In genomic region chr14:67539116-67539515, GRCh38 we compare ENCODE assay signal across 20 cellular contexts. TPM values are rescaled to one million over a fixed set of nuclear protein-coding genes. Genes with fewer than 3 reads are reported as not detected.
DNase-seq lines count a peak whose midpoint lies in the region; FAIRE-seq and TF ChIP-seq lines count a peak whose summit lies in the region.
"Had no signal": no experiment of that assay in that cellular context is flagged by ENCODE, and none has a peak within 500 bp of the region (broad histone marks: within the 10 kb centered on the region; RNA-seq: fewer than 3 reads in every experiment).

No MANE protein-coding gene starts in this region.

- no peak for TF ChIP-seq POLR2A in tibial nerve (IDR thresholded peaks at IDR 0.05)

- H3K4me1 ChIP-seq in neuron (ENCODE audit: insufficient read depth, low read length) (peaks cover 13% of the 10 kb centered on the region), tibial nerve (peaks cover 0 to 13% (median 6%) of the 10 kb centered on the region in 4 donors), PC-9 (replicated peaks; ENCODE audit: insufficient read depth) (peaks cover 7% of the 10 kb centered on the region), small intestine (ENCODE audit: control insufficient read depth in 2 of 2, insufficient read depth in 1 of 2, low read depth in 1 of 2, low read length in 1 of 2) (peaks cover 2 to 3% of the 10 kb centered on the region in 2 donors)
- H3K4me1 ChIP-seq: heart left ventricle had no signal

- 42 to 43% methylated on average over 5 of the region's 5 CpGs for WGBS in tibial nerve, 2 donors
- 74 to 89% (median 88%) methylated on average over 5 of the region's 5 CpGs for WGBS in small intestine, 3 donors

- no TSS peak for BruUV-seq in PC-9 (replicated peaks; lab: Mats Ljungman, UMichigan)

- CTCF ChIA-PET in PC-9 (lab: Charles Lee): no interaction called here

- no peaks in the 10 kb centered on the region for H3K9me3 ChIP-seq in neuron (ENCODE audit: low read length)
- no peaks in the 10 kb centered on the region for H3K9me3 ChIP-seq in tibial nerve
- no peaks in the 10 kb centered on the region for H3K9me3 ChIP-seq in PC-9 (ENCODE audit: insufficient read depth, low read depth)
- H3K9me3 ChIP-seq in small intestine (ENCODE audit: control insufficient read depth, low read depth): no peaks in the 10 kb centered on the region
- H3K9me3 ChIP-seq: psoas muscle, thoracic aorta had no signal

- H3K36me3 ChIP-seq in neuron (ENCODE audit: insufficient read depth, low read length) (peaks cover 4% of the 10 kb centered on the region), tibial nerve (peaks cover 0 to 14% (median 0%) of the 10 kb centered on the region in 3 donors), PC-9 (ENCODE audit: low read depth) (no peaks in the 10 kb centered on the region), small intestine (ENCODE audit: control insufficient read depth in 2 of 2, insufficient read depth in 2 of 2, low read length in 2 of 2) (no peaks in the 10 kb centered on the region)
- H3K36me3 ChIP-seq: heart left ventricle, thoracic aorta had no signal

- no peak for TF ChIP-seq EP300 in tibial nerve (IDR thresholded peaks at IDR 0.05)

- peaks cover under 1% of the 10 kb centered on the region; the same call in 1 of the 2 replicates for H3F3A ChIP-seq in PC-9 (ENCODE audit: insufficient read depth, low read depth)

- POLR2A ChIA-PET in PC-9 (lab: Charles Lee; ENCODE audit: unreplicated experiment): no interaction called here

- FAIRE-seq in small intestine (lab: Jason Lieb, UNC): no peak

- H3K4me3 ChIP-seq in neuron (ENCODE audit: low read length): no peak overlapping the region
- H3K4me3 ChIP-seq in tibial nerve: no peak overlapping the region
- no peak overlapping the region for H3K4me3 ChIP-seq in PC-9
- H3K4me3 ChIP-seq in small intestine (ENCODE audit: low read depth in 1 of 2, low read length in 2 of 2): no peak overlapping the region
- H3K4me3 ChIP-seq: heart left ventricle, psoas muscle, thoracic aorta had no signal

- H3K4me2 ChIP-seq in PC-9: no peak overlapping the region

- no peaks in the 10 kb centered on the region for H3K9me2 ChIP-seq in PC-9 (ENCODE audit: insufficient read depth)

- H4K20me1 ChIP-seq in PC-9 (ENCODE audit: insufficient read depth): no peaks in the 10 kb centered on the region

- H3K27ac ChIP-seq in tibial nerve (peak overlapping the region in 3 of 4 donors; percentile 7 to 66 (median 16)), PC-9 (no peak overlapping the region), small intestine (ENCODE audit: low read depth in 1 of 2, low read length in 1 of 2) (no peak overlapping the region)
- H3K27ac ChIP-seq: thoracic aorta had no signal

- 0 out of 2 replicates have a peak, but pooled peaks cover 6% of the 10 kb centered on the region for H3K79me2 ChIP-seq in PC-9 (ENCODE audit: low read depth)

- intact Hi-C loops in head of caudate nucleus (cut with DNase I) (no loop called here), PC-9 (cut with micrococcal nuclease; ENCODE audit: unreplicated experiment) (no loop called here)

- H2AFZ ChIP-seq in neuron (ENCODE audit: low read depth, low read length) (peak overlapping the region; percentile 8), PC-9 (no peak overlapping the region)

- H3K27me3 ChIP-seq in neuron (ENCODE audit: insufficient read depth, low read length) (no peaks in the 10 kb centered on the region), tibial nerve (no peaks in the 10 kb centered on the region), PC-9 (ENCODE audit: insufficient read depth, low read depth) (no peaks in the 10 kb centered on the region), small intestine (ENCODE audit: control insufficient read depth in 2 of 2, insufficient read depth in 2 of 2, low read length in 2 of 2) (no peaks in the 10 kb centered on the region)

- TF ChIP-seq CTCF in tibial nerve (IDR thresholded peaks at IDR 0.05): no peak
- no peak for TF ChIP-seq CTCF in PC-9 (conservative IDR thresholded peaks at IDR 0.05)

- DNase-seq in anterior cingulate cortex (lab: John Stamatoyannopoulos, UW) (peak in 44 of 58 donors; percentile 6 to 90 (median 59)), head of caudate nucleus (peak in 41 of 42 donors; percentile 26 to 93 (median 77)), tibial nerve (ENCODE audit: low spot score in 2 of 2) (no peak), PC-9 (no peak), small intestine (no peak), AG20443 (ENCODE audit: low spot score) (no peak)
- DNase-seq: activated CD4-positive, CD25-positive, alpha-beta regulatory T cell treated with anti-CD3 and anti-CD28 coated beads, Interleukin-2, amount 50 U/mL, for 72 hours; activated CD8-positive, alpha-beta memory T cell treated with anti-CD3 and anti-CD28 coated beads for 24 hours; activated naive CD8-positive, alpha-beta T cell treated with anti-CD3 and anti-CD28 coated beads for 36 hours; activated T-cell treated with anti-CD3 and anti-CD28 coated beads, Interleukin-2, amount 50 U/mL, for 48 hours; DND-41; effector CD8-positive, alpha-beta T cell; heart left ventricle; Kasumi-1; naive thymus-derived CD4-positive, alpha-beta T cell; NCI-H1092 treated with DMSO at 0.1 percent for 48 hours; psoas muscle; stimulated activated CD8-positive, alpha-beta memory T cell treated with anti-CD3 and anti-CD28 coated beads, Interleukin-4, amount 100 ng/mL, for 48 hours had no signal

RNA-seq across cellular contexts. Expression of gene PLEKHH1, which starts 6.0 kb away (rescaled TPM):
- total RNA-seq in tibial nerve: 10 to 100 TPM in 1 of 4 donors, 1 to 10 TPM in 3; 2.4 to 10.2 (median 4.6) TPM
- 13.6 and 18.5 TPM in 2 replicates for total RNA-seq in PC-9 (2021)
- 10 to 100 TPM; 21.5 to 65.5 (median 29.5) TPM for polyA plus RNA-seq in small intestine
- polyA plus RNA-seq: naive thymus-derived CD4-positive, alpha-beta T cell had no signal

RNA-seq across cellular contexts. Expression of gene TMEM229B, which starts 50.6 kb away (rescaled TPM):
- total RNA-seq in tibial nerve (1 to 10 TPM in 3 of 4 donors, not detected in 1; 2.7 to 6.1 (median 5.7) TPM), PC-9 (2021) (1.2 and 1.6 TPM in 2 replicates)
- polyA plus RNA-seq in small intestine: 10 to 100 TPM in 2 of 3 donors, 1 to 10 TPM in 1; 6.5 to 27.5 (median 11.4) TPM

Comparison
In these comparisons a context has a peak if more than half of its experiments do, and no peak if none do; other contexts are left out.
1. DNase-seq: peak in anterior cingulate cortex (44 of 58) and head of caudate nucleus (41 of 42); none in tibial nerve (0 of 2), PC-9 (0 of 2), small intestine (single experiment) and AG20443 (single experiment).
2. H3K27ac ChIP-seq: peak in tibial nerve (3 of 4); none in PC-9 (single experiment) and small intestine (0 of 2).